16 cellular contexts compared by ENCODE assay signal in genomic region chr1:109199710-109200109, GRCh38. TPM values are rescaled to one million over a fixed set of nuclear protein-coding genes. Genes with fewer than 3 reads are reported as not detected.
DNase-seq lines count a peak whose midpoint lies in the region; ATAC-seq, FAIRE-seq and TF ChIP-seq lines count a peak whose summit lies in the region.
"Had no signal": no experiment of that assay in that cellular context is flagged by ENCODE, and none has a peak within 500 bp of the region (broad histone marks: within the 10 kb centered on the region; RNA-seq: fewer than 3 reads in every experiment).

No MANE protein-coding gene starts in this region.

- no peak overlapping the region for H2AFZ ChIP-seq in H1 (ENCODE audit: low read length)

- no peak for TF ChIP-seq POLR2A in H1 (IDR thresholded peaks at IDR 0.05; ENCODE audit: control extremely low read depth in 1 of 2, low read depth in 2 of 2, low read length in 2 of 2)

- H3K4me2 ChIP-seq in H1 (ENCODE audit: insufficient read depth in 1 of 2, low read depth in 2 of 2, low read length in 2 of 2): no peak overlapping the region

- no peaks in the 10 kb centered on the region for H3K79me2 ChIP-seq in H1 (ENCODE audit: control insufficient read depth in 1 of 2, insufficient read depth in 2 of 2, low read length in 2 of 2)

- H3K23me2 ChIP-seq in H1 (ENCODE audit: low read depth, low read length): no peaks in the 10 kb centered on the region

- H4K20me1 ChIP-seq in H1 (replicated peaks in 1 of 2; ENCODE audit: control insufficient read depth in 1 of 2, insufficient read depth in 2 of 2, low read length in 2 of 2): no peaks in the 10 kb centered on the region

- 0 out of 2 replicates have a peak overlapping the region, but pooled peaks have one; percentile 81 for H2BK15ac ChIP-seq in H1 (ENCODE audit: low read length)

- H3K14ac ChIP-seq in H1 (ENCODE audit: insufficient read length): no peak overlapping the region

- no peak overlapping the region for H3K4me3 Mint-ChIP-seq in activated naive CD4-positive, alpha-beta T cell treated with anti-CD3 and anti-CD28 coated beads for 36 hours
- no peak overlapping the region for H3K4me3 Mint-ChIP-seq in activated CD4-positive, alpha-beta memory T cell treated with anti-CD3 and anti-CD28 coated beads for 36 hours
- peak overlapping the region in 1 of 2 donors; percentile 59 for H3K4me3 Mint-ChIP-seq in stimulated activated naive CD8-positive, alpha-beta T cell treated with anti-CD3 and anti-CD28 coated beads, Interleukin-15, amount 100 ng/mL, for 72 hours

- H2AK5ac ChIP-seq in H1 (ENCODE audit: low read depth, low read length): no peak overlapping the region

- H3K27me3 ChIP-seq in H1 (replicated peaks in 1 of 4; ENCODE audit: control insufficient read depth in 3 of 4, extremely low read depth in 1 of 4, insufficient read depth in 3 of 4, low read length in 3 of 4): no peaks in the 10 kb centered on the region
- H3K27me3 ChIP-seq: SJCRH30 had no signal

- H4K5ac ChIP-seq in H1 (ENCODE audit: insufficient read length, low read depth, low read length): no peak overlapping the region

- POLR2A ChIA-PET in activated CD4-positive, alpha-beta memory T cell treated with anti-CD3 and anti-CD28 coated beads for 36 hours (lab: Charles Lee): no interaction called here
- POLR2A ChIA-PET in H1 (lab: Charles Lee; ENCODE audit: partially characterized antibody): interaction anchor here (1.0 to 3.2 kb wide), 5 partner anchors 15 to 64 kb away, joined by 3 to 18 read pairs (median 5); partner anchors contain the start of gene SARS1

- peak; percentile 37 for DNase-seq in activated naive CD4-positive, alpha-beta T cell treated with anti-CD3 and anti-CD28 coated beads for 36 hours
- no peak for DNase-seq in activated naive CD4-positive, alpha-beta T cell (lab: John Stamatoyannopoulos, UW)
- DNase-seq in activated CD4-positive, alpha-beta memory T cell treated with anti-CD3 and anti-CD28 coated beads for 36 hours: peak; percentile 28
- DNase-seq in H1 (ENCODE audit: low read depth in 1 of 2, low spot score in 2 of 2) (no peak), MV-4-11 (lab: John Stamatoyannopoulos, UW) (no peak), OCI-M2 (lab: John Stamatoyannopoulos, UW; ENCODE audit: unreplicated experiment) (no peak), DMS153 treated with DMSO at 0.1 percent for 48 hours (lab: John Stamatoyannopoulos, UW; ENCODE audit: unreplicated experiment) (no peak)
- no peak for DNase-seq in stimulated activated naive CD8-positive, alpha-beta T cell treated with anti-CD3 and anti-CD28 coated beads, Interleukin-15, amount 100 ng/mL, for 72 hours
- DNase-seq: Kasumi-1, NCI-H1105 treated with DMSO at 0.1 percent for 48 hours, NCI-H526 treated with DMSO at 0.1 percent for 48 hours, PC-3, SJCRH30 had no signal

- TF ChIP-seq EP300 in H1 (IDR thresholded peaks at IDR 0.05; ENCODE audit: borderline replicate concordance in 1 of 2, low read depth in 2 of 2, low read length in 2 of 2): no peak

- peaks cover 0 to 4% (median 1%) of the 10 kb centered on the region in 4 experiments; a peak in 1 of 7 replicates for H3K4me1 ChIP-seq in H1 (replicated peaks in 1 of 4; ENCODE audit: control insufficient read depth in 3 of 4, insufficient read depth in 4 of 4, low read length in 3 of 4)

- H3K18ac ChIP-seq in H1 (ENCODE audit: extremely low read depth, low read length): no peak overlapping the region

- intact Hi-C loops in activated naive CD4-positive, alpha-beta T cell treated with anti-CD3 and anti-CD28 coated beads for 36 hours (cut with micrococcal nuclease): no loop called here
- intact Hi-C loops in activated CD4-positive, alpha-beta memory T cell treated with anti-CD3 and anti-CD28 coated beads for 36 hours (cut with micrococcal nuclease): loop anchor here (2.0 to 10.0 kb wide), 2 partner anchors 75 to 333 kb away; no protein-coding TSS in a partner anchor

- H3K23ac ChIP-seq in H1 (ENCODE audit: insufficient read length): no peak overlapping the region

- TF ChIP-seq RAD21 in H1 (IDR thresholded peaks at IDR 0.05 in 1 of 2, conservative IDR thresholded peaks at IDR 0.05 in 1 of 2; ENCODE audit: low read depth in 2 of 2, low read length in 2 of 2): no peak

- no peak overlapping the region for H3K9ac ChIP-seq in H1 (replicated peaks in 1 of 4; ENCODE audit: extremely low read depth in 1 of 4, low read depth in 3 of 4, low read length in 3 of 4)

- H3K9me3 ChIP-seq in H1 (ENCODE audit: insufficient read depth in 2 of 2, low read depth in 1 of 2, low read length in 1 of 2): no peaks in the 10 kb centered on the region
- H3K9me3 ChIP-seq: SJCRH30 had no signal

- H3K4me3 ChIP-seq in H1 (ENCODE audit: extremely low read depth in 1 of 4, insufficient read depth in 2 of 4, low read depth in 3 of 4, low read length in 4 of 4): no peak overlapping the region
- H3K4me3 ChIP-seq: SJCRH30 had no signal

- H3K9me3 Mint-ChIP-seq in activated naive CD4-positive, alpha-beta T cell treated with anti-CD3 and anti-CD28 coated beads for 36 hours: no peaks in the 10 kb centered on the region
- H3K9me3 Mint-ChIP-seq in activated CD4-positive, alpha-beta memory T cell treated with anti-CD3 and anti-CD28 coated beads for 36 hours: no peaks in the 10 kb centered on the region
- H3K9me3 Mint-ChIP-seq in stimulated activated naive CD8-positive, alpha-beta T cell treated with anti-CD3 and anti-CD28 coated beads, Interleukin-15, amount 100 ng/mL, for 72 hours: no peaks in the 10 kb centered on the region

- H3K4ac ChIP-seq in H1 (replicated peaks; ENCODE audit: insufficient read length, low read depth, low read length): no peak overlapping the region

- no peaks in the 10 kb centered on the region for H3K79me1 ChIP-seq in H1 (ENCODE audit: low read depth, low read length)

- no peak overlapping the region for H4K8ac ChIP-seq in H1 (ENCODE audit: extremely low read depth, insufficient read depth, low read length)

- no peaks in the 10 kb centered on the region for H3K36me3 Mint-ChIP-seq in activated naive CD4-positive, alpha-beta T cell treated with anti-CD3 and anti-CD28 coated beads for 36 hours (ENCODE audit: low read depth)
- H3K36me3 Mint-ChIP-seq in activated CD4-positive, alpha-beta memory T cell treated with anti-CD3 and anti-CD28 coated beads for 36 hours: no peaks in the 10 kb centered on the region

- ATAC-seq in stimulated activated naive CD8-positive, alpha-beta T cell treated with anti-CD3 and anti-CD28 coated beads, Interleukin-15, amount 100 ng/mL, for 72 hours: peak; percentile 58
- ATAC-seq: HCT116, PC-3 had no signal

- no peak for TF ChIP-seq CTCF in H1 (IDR thresholded peaks at IDR 0.05; ENCODE audit: control extremely low read depth in 1 of 3, insufficient read depth in 1 of 3, low read depth in 1 of 3, low read length in 3 of 3)

- FAIRE-seq in H1 (lab: Jason Lieb, UNC): no peak
- FAIRE-seq: bronchial epithelial cell, keratinocyte had no signal

- H3K36me3 ChIP-seq in H1 (ENCODE audit: control insufficient read depth in 2 of 4, insufficient read depth in 4 of 4, low read length in 3 of 4): no peaks in the 10 kb centered on the region
- H3K36me3 ChIP-seq: SJCRH30 had no signal

- no peak overlapping the region for H3K27ac Mint-ChIP-seq in activated naive CD4-positive, alpha-beta T cell treated with anti-CD3 and anti-CD28 coated beads for 36 hours
- H3K27ac Mint-ChIP-seq in activated CD4-positive, alpha-beta memory T cell treated with anti-CD3 and anti-CD28 coated beads for 36 hours: no peak overlapping the region
- peak overlapping the region; percentile 50 to 82 for H3K27ac Mint-ChIP-seq in stimulated activated naive CD8-positive, alpha-beta T cell treated with anti-CD3 and anti-CD28 coated beads, Interleukin-15, amount 100 ng/mL, for 72 hours

- H3K4me1 Mint-ChIP-seq in activated naive CD4-positive, alpha-beta T cell treated with anti-CD3 and anti-CD28 coated beads for 36 hours (ENCODE audit: low read depth): peaks cover 17% of the 10 kb centered on the region
- peaks cover 22% of the 10 kb centered on the region for H3K4me1 Mint-ChIP-seq in activated CD4-positive, alpha-beta memory T cell treated with anti-CD3 and anti-CD28 coated beads for 36 hours (ENCODE audit: low read depth)
- peaks cover 29% of the 10 kb centered on the region for H3K4me1 Mint-ChIP-seq in stimulated activated naive CD8-positive, alpha-beta T cell treated with anti-CD3 and anti-CD28 coated beads, Interleukin-15, amount 100 ng/mL, for 72 hours

- CTCF ChIA-PET in activated naive CD4-positive, alpha-beta T cell treated with anti-CD3 and anti-CD28 coated beads for 36 hours (lab: Charles Lee): interaction anchor here (0.6 to 1.5 kb wide), 6 partner anchors 14 to 426 kb away, joined by 3 to 10 read pairs (median 3); partner anchors contain the start of gene SORT1
- CTCF ChIA-PET in activated CD4-positive, alpha-beta memory T cell treated with anti-CD3 and anti-CD28 coated beads for 36 hours (lab: Charles Lee): interaction anchor here (0.9 to 3.7 kb wide), 5 partner anchors 13 to 333 kb away, joined by 3 to 68 read pairs (median 6); partner anchors contain the start of gene SARS1
- CTCF ChIA-PET in H1 (lab: Charles Lee; ENCODE audit: partially characterized antibody): interaction anchor here (1.1 to 32.0 kb wide), 8 partner anchors 8 to 111 kb away, joined by 3 to 651 read pairs (median 24); partner anchors contain the start of genes CELSR2 and SARS1

- H2BK20ac ChIP-seq in H1 (ENCODE audit: low read length): no peak overlapping the region

- H3K27ac ChIP-seq in H1 (ENCODE audit: low read depth, low read length): no peak overlapping the region
- H3K27ac ChIP-seq: SJCRH30 had no signal

- H3K56ac ChIP-seq in H1 (replicated peaks; ENCODE audit: insufficient read length, low read depth, low read length): no peak overlapping the region

- H3K27me3 Mint-ChIP-seq in activated naive CD4-positive, alpha-beta T cell treated with anti-CD3 and anti-CD28 coated beads for 36 hours (ENCODE audit: low read depth): no peaks in the 10 kb centered on the region
- H3K27me3 Mint-ChIP-seq in activated CD4-positive, alpha-beta memory T cell treated with anti-CD3 and anti-CD28 coated beads for 36 hours: no peaks in the 10 kb centered on the region
- H3K27me3 Mint-ChIP-seq in stimulated activated naive CD8-positive, alpha-beta T cell treated with anti-CD3 and anti-CD28 coated beads, Interleukin-15, amount 100 ng/mL, for 72 hours: no peaks in the 10 kb centered on the region

- no peak overlapping the region for H2BK5ac ChIP-seq in H1 (ENCODE audit: low read depth, low read length)

- WGBS in H1 (ENCODE audit: extremely low coverage in 1 of 2, insufficient coverage in 1 of 2, insufficient read length in 1 of 2, insufficient replicate concordance in 2 of 2, low coverage in 1 of 2, low lambda C conversion rate in 2 of 2, missing lambda C conversion rate in 1 of 2), 2 experiments: 80% methylated on average over 10 of the region's 10 CpGs; no CpG with 5 or more reads in 1 of the 2 experiments

- H2BK12ac ChIP-seq in H1 (ENCODE audit: low read depth, low read length): no peak overlapping the region

- no peak overlapping the region for H4K91ac ChIP-seq in H1 (replicated peaks; ENCODE audit: insufficient read length, low read length)

- no peak overlapping the region for H2BK120ac ChIP-seq in H1 (replicated peaks; ENCODE audit: low read depth, low read length)

RNA-seq across cellular contexts. Expression of gene SARS1, which starts 14.0 kb away (rescaled TPM):
- 100 to 1,000 TPM; 363 TPM for total RNA-seq in activated naive CD4-positive, alpha-beta T cell treated with anti-CD3 and anti-CD28 coated beads for 36 hours
- 100 to 1,000 TPM; 245 to 251 TPM for total RNA-seq in activated CD4-positive, alpha-beta memory T cell treated with anti-CD3 and anti-CD28 coated beads for 36 hours
- total RNA-seq in H1 (2021; fragmentation: NEBNext Ultra II Directional; extraction: Animal tissue kit (Norgen Biotek cat#: 25700)): 136 and 146 TPM in 2 replicates
- 83.1 and 97.1 TPM in 2 replicates for polyA plus RNA-seq in H1 (2011; rRNA removed)
- polyA plus RNA-seq in H1 (2011; cell fraction: cytosol; rRNA removed): 145 TPM
- polyA plus RNA-seq in H1 (2011; cell fraction: nucleus; rRNA removed): 134 TPM
- polyA plus RNA-seq in H1 (2012, experiment 1 of 2): 150 to 162 TPM (median 155 TPM) in 4 replicates
- 71.7 TPM for polyA plus RNA-seq in H1 (2012, experiment 2 of 2)
- polyA plus RNA-seq in H1 (2013, experiment 1 of 2): 89.1 TPM
- 87.4 TPM for polyA plus RNA-seq in H1 (2013, experiment 2 of 2)
- polyA minus RNA-seq in H1 (2011; rRNA and poly(A)+ RNA removed): 87.1 and 97.9 TPM in 2 replicates
- polyA minus RNA-seq in H1 (2011; cell fraction: cytosol; rRNA and poly(A)+ RNA removed): 50.2 TPM
- polyA minus RNA-seq in H1 (2011; cell fraction: nucleus; rRNA and poly(A)+ RNA removed): 67.5 TPM

RNA-seq across cellular contexts. Expression of gene CELSR2, which starts 49.6 kb away (rescaled TPM):
- 1 to 10 TPM; 1.1 to 1.2 TPM for total RNA-seq in activated naive CD4-positive, alpha-beta T cell treated with anti-CD3 and anti-CD28 coated beads for 36 hours
- total RNA-seq in activated CD4-positive, alpha-beta memory T cell treated with anti-CD3 and anti-CD28 coated beads for 36 hours: 1 to 10 TPM; 1.0 to 1.3 TPM
- total RNA-seq in H1 (2021; fragmentation: NEBNext Ultra II Directional; extraction: Animal tissue kit (Norgen Biotek cat#: 25700)): 27.7 and 28.0 TPM in 2 replicates
- 12.0 and 25.9 TPM in 2 replicates for polyA plus RNA-seq in H1 (2011; rRNA removed)
- 12.4 TPM for polyA plus RNA-seq in H1 (2011; cell fraction: cytosol; rRNA removed)
- 59.6 TPM for polyA plus RNA-seq in H1 (2011; cell fraction: nucleus; rRNA removed)
- polyA plus RNA-seq in H1 (2012, experiment 1 of 2): 15.3 to 24.5 TPM (median 21.9 TPM) in 4 replicates
- 16.0 TPM for polyA plus RNA-seq in H1 (2012, experiment 2 of 2)
- 19.9 TPM for polyA plus RNA-seq in H1 (2013, experiment 1 of 2)
- polyA plus RNA-seq in H1 (2013, experiment 2 of 2): 16.0 TPM
- polyA minus RNA-seq in H1 (2011; rRNA and poly(A)+ RNA removed): 37.3 and 50.6 TPM in 2 replicates
- 28.1 TPM for polyA minus RNA-seq in H1 (2011; cell fraction: cytosol; rRNA and poly(A)+ RNA removed)
- 39.4 TPM for polyA minus RNA-seq in H1 (2011; cell fraction: nucleus; rRNA and poly(A)+ RNA removed)

Comparison
In these comparisons a context has a peak if more than half of its experiments do, and no peak if none do; other contexts are left out.
1. DNase-seq: peak in activated naive CD4-positive, alpha-beta T cell treated with anti-CD3 and anti-CD28 coated beads for 36 hours (single experiment) and activated CD4-positive, alpha-beta memory T cell treated with anti-CD3 and anti-CD28 coated beads for 36 hours (single experiment); none in activated naive CD4-positive, alpha-beta T cell (0 of 4), H1 (0 of 2), stimulated activated naive CD8-positive, alpha-beta T cell treated with anti-CD3 and anti-CD28 coated beads, Interleukin-15, amount 100 ng/mL, for 72 hours (0 of 2), MV-4-11 (single experiment), OCI-M2 (single experiment) and DMS153 treated with DMSO at 0.1 percent for 48 hours (single experiment).
2. H3K27ac Mint-ChIP-seq: peak in stimulated activated naive CD8-positive, alpha-beta T cell treated with anti-CD3 and anti-CD28 coated beads, Interleukin-15, amount 100 ng/mL, for 72 hours (2 of 2); none in activated naive CD4-positive, alpha-beta T cell treated with anti-CD3 and anti-CD28 coated beads for 36 hours (single experiment) and activated CD4-positive, alpha-beta memory T cell treated with anti-CD3 and anti-CD28 coated beads for 36 hours (single experiment).
3. RNA of gene CELSR2, which starts 49.6 kb away (total RNA-seq): 27.7 to 28.0 TPM in H1; 1.0 to 1.3 TPM in activated CD4-positive, alpha-beta memory T cell treated with anti-CD3 and anti-CD28 coated beads for 36 hours and 1.1 to 1.2 TPM in activated naive CD4-positive, alpha-beta T cell treated with anti-CD3 and anti-CD28 coated beads for 36 hours; every median in the first group is over 10 times any median in the second.